In the genomic region with DNA sequence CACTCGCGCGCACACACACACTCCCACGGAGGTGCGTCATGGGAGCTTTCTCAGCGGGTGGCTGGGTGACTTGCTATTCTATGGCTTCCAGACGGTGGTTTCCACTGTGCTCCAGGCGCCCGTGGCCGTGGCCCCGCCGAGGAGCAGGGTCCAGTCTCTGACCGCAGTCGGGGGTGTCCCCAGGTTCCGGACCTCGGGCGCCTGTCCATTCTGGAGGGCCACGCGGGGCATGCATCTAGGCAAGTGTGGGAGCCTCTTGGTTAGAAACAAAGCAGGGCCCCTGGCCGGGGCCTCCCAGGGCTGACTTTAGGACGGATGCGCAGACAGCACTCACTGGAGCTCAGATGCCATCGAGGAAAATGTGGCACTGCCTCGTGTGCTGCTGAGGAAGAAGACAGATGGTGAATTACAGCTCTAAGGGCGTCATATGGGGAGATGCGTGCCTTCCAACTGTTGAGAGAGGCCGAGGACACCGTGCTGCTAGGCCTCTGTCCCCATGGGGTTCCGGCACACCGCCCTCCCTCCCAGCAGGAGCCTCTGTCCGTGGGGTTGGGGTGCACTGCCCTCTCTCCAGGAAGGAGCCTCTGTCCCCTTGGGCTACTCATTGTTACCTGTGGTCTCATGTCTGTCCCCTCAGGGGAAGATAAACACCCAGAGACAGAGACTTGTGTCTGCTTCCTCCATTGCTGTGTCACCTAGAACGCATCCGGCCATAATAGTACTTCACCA, we compare ENCODE assay signal across 22 cellular contexts. TPM values are rescaled to one million over a fixed set of nuclear protein-coding genes. Genes with fewer than 3 reads are reported as not detected.
DNase-seq lines count a peak whose midpoint lies in the region; ATAC-seq and TF ChIP-seq lines count a peak whose summit lies in the region.
"Had no signal": no experiment of that assay in that cellular context is flagged by ENCODE, and none has a peak within 500 bp of the region (broad histone marks: within the 10 kb centered on the region; RNA-seq: fewer than 3 reads in every experiment).

No MANE protein-coding gene starts in this region.

- no peaks in the 10 kb centered on the region for H3K9me3 ChIP-seq in Peyer's patch
- H3K9me3 ChIP-seq in lower lobe of right lung, result no peaks in the 10 kb centered on the region
- no peaks in the 10 kb centered on the region for H3K9me3 ChIP-seq in upper lobe of right lung
- H3K9me3 ChIP-seq in CD4-positive, alpha-beta T cell (ENCODE audit: control insufficient read depth, low read length), result no peaks in the 10 kb centered on the region
- H3K9me3 ChIP-seq: A549, SJSA1 had no signal

- no peak overlapping the region for H3K27ac Mint-ChIP-seq in activated naive CD4-positive, alpha-beta T cell treated with anti-CD3 and anti-CD28 coated beads for 36 hours
- no peak overlapping the region for H3K27ac Mint-ChIP-seq in CD4-positive, alpha-beta T cell
- H3K27ac Mint-ChIP-seq: B cell had no signal

- no peak overlapping the region for H3K27ac ChIP-seq in Peyer's patch
- H3K27ac ChIP-seq in lower lobe of right lung, result no peak overlapping the region
- H3K27ac ChIP-seq in upper lobe of right lung, result no peak overlapping the region
- H3K27ac ChIP-seq in CD4-positive, alpha-beta T cell (ENCODE audit: low read depth, low read length), result no peak overlapping the region
- H3K27ac ChIP-seq: A549, HL-60, SJSA1 had no signal

- H3K4me1 Mint-ChIP-seq in activated naive CD4-positive, alpha-beta T cell treated with anti-CD3 and anti-CD28 coated beads for 36 hours (ENCODE audit: low read depth), result no peaks in the 10 kb centered on the region
- no peaks in the 10 kb centered on the region for H3K4me1 Mint-ChIP-seq in CD4-positive, alpha-beta T cell (ENCODE audit: low read depth)
- H3K4me1 Mint-ChIP-seq: B cell had no signal

- H3K4me1 ChIP-seq in Peyer's patch, result peaks cover 0 to 5% (median 0%) of the 10 kb centered on the region in 4 donors
- peaks cover 7% of the 10 kb centered on the region for H3K4me1 ChIP-seq in lower lobe of right lung
- H3K4me1 ChIP-seq in upper lobe of right lung, result peaks cover 3% of the 10 kb centered on the region
- H3K4me1 ChIP-seq: A549 had no signal

- intact Hi-C loops in activated naive CD4-positive, alpha-beta T cell treated with anti-CD3 and anti-CD28 coated beads for 36 hours (cut with micrococcal nuclease), result no loop called here
- intact Hi-C loops in lower lobe of right lung (cut with DNase I), result no loop called here
- intact Hi-C loops in upper lobe of right lung (cut with DNase I), result no loop called here
- intact Hi-C loops in CD4-positive, alpha-beta T cell (cut with DNase I, micrococcal nuclease), result no loop called here

- no peak for TF ChIP-seq POLR2A in Peyer's patch (IDR thresholded peaks at IDR 0.05)

- CTCF ChIA-PET in activated naive CD4-positive, alpha-beta T cell treated with anti-CD3 and anti-CD28 coated beads for 36 hours (lab: Charles Lee), result no interaction called here
- CTCF ChIA-PET in CD4-positive, alpha-beta T cell (lab: Charles Lee), result no interaction called here

- no peak overlapping the region for H3K4me3 ChIP-seq in Peyer's patch
- H3K4me3 ChIP-seq in lower lobe of right lung, result no peak overlapping the region
- no peak overlapping the region for H3K4me3 ChIP-seq in upper lobe of right lung
- H3K4me3 ChIP-seq: A549, SJSA1 had no signal

- H3K36me3 Mint-ChIP-seq in activated naive CD4-positive, alpha-beta T cell treated with anti-CD3 and anti-CD28 coated beads for 36 hours (ENCODE audit: low read depth), result no peaks in the 10 kb centered on the region
- H3K36me3 Mint-ChIP-seq in CD4-positive, alpha-beta T cell (ENCODE audit: low read depth), result no peaks in the 10 kb centered on the region

- no peak overlapping the region for H3K4me3 Mint-ChIP-seq in activated naive CD4-positive, alpha-beta T cell treated with anti-CD3 and anti-CD28 coated beads for 36 hours
- no peak overlapping the region for H3K4me3 Mint-ChIP-seq in CD4-positive, alpha-beta T cell
- H3K4me3 Mint-ChIP-seq: B cell had no signal

- H3K9me3 Mint-ChIP-seq in activated naive CD4-positive, alpha-beta T cell treated with anti-CD3 and anti-CD28 coated beads for 36 hours, result no peaks in the 10 kb centered on the region
- H3K9me3 Mint-ChIP-seq in CD4-positive, alpha-beta T cell, result no peaks in the 10 kb centered on the region

- no peaks in the 10 kb centered on the region for H3K27me3 ChIP-seq in Peyer's patch
- H3K27me3 ChIP-seq in lower lobe of right lung (ENCODE audit: low read depth), result peaks cover 3% of the 10 kb centered on the region
- no peaks in the 10 kb centered on the region for H3K27me3 ChIP-seq in upper lobe of right lung
- no peaks in the 10 kb centered on the region for H3K27me3 ChIP-seq in CD4-positive, alpha-beta T cell (ENCODE audit: control insufficient read depth, insufficient read depth, low read length)

- ATAC-seq in lower lobe of right lung, result no peak
- ATAC-seq in upper lobe of right lung, result no peak
- no peak for ATAC-seq in CD4-positive, alpha-beta T cell (ENCODE audit: poor library complexity)
- ATAC-seq in GM21447 (IDR thresholded peaks at IDR 0.05; ENCODE audit: unreplicated experiment), result no peak
- ATAC-seq: A549, HepG2, Panc1 had no signal

- no peak for TF ChIP-seq CTCF in Peyer's patch (IDR thresholded peaks at IDR 0.05)
- no peak for TF ChIP-seq CTCF in lower lobe of right lung (IDR thresholded peaks at IDR 0.05)
- TF ChIP-seq CTCF in upper lobe of right lung (IDR thresholded peaks at IDR 0.05), result no peak
- no peak for TF ChIP-seq CTCF in CD4-positive, alpha-beta T cell (IDR thresholded peaks at IDR 0.05)

- DNase-seq in activated naive CD4-positive, alpha-beta T cell treated with anti-CD3 and anti-CD28 coated beads for 36 hours, result peak; percentile 3
- no peak for DNase-seq in activated naive CD4-positive, alpha-beta T cell treated with Interleukin-2 at 50 U/mL for 16 hours
- DNase-seq in Peyer's patch (peak in 2 of 3 donors; percentile 35 to 36), lower lobe of right lung (peak; percentile 46), upper lobe of right lung (peak; percentile 65)
- no peak for DNase-seq in CD4-positive, alpha-beta T cell
- DNase-seq: DMS79; KBM-7; NCI-H1092; NCI-H1436; NCI-H2029; NCI-H345; NCI-H524; NCI-H774; NK-92 treated with Interleukin-12 subunit alpha and Interleukin-12 subunit beta, amount 100 ng/mL, for 24 hours had no signal

- POLR2A ChIA-PET in CD4-positive, alpha-beta T cell (lab: Charles Lee), result no interaction called here

- H3K27me3 Mint-ChIP-seq in activated naive CD4-positive, alpha-beta T cell treated with anti-CD3 and anti-CD28 coated beads for 36 hours (ENCODE audit: low read depth), result no peaks in the 10 kb centered on the region
- no peaks in the 10 kb centered on the region for H3K27me3 Mint-ChIP-seq in CD4-positive, alpha-beta T cell
- H3K27me3 Mint-ChIP-seq: B cell had no signal

- H3K36me3 ChIP-seq in Peyer's patch, result no peaks in the 10 kb centered on the region
- H3K36me3 ChIP-seq in lower lobe of right lung, result peaks cover 5% of the 10 kb centered on the region
- H3K36me3 ChIP-seq in upper lobe of right lung, result no peaks in the 10 kb centered on the region
- H3K36me3 ChIP-seq: SJSA1 had no signal

RNA-seq across cellular contexts. Expression of a gene that starts 38.1 kb away (rescaled TPM):
- 1 to 10 TPM; 1.1 TPM for total RNA-seq in activated naive CD4-positive, alpha-beta T cell treated with anti-CD3 and anti-CD28 coated beads for 36 hours
- total RNA-seq in Peyer's patch (10 to 100 TPM in 1 of 4 donors, 1 to 10 TPM in 2, not detected in 1; 1.8 to 17.3 (median 3.5) TPM), lower lobe of right lung (21.5 TPM), upper lobe of right lung (43.6 TPM)
- total RNA-seq in CD4-positive, alpha-beta T cell, result 1 to 10 TPM; 1.0 to 1.2 TPM
- total RNA-seq: HepG2 had no signal

Comparison
In these comparisons a context has a peak if more than half of its experiments do, and no peak if none do; other contexts are left out.
1. DNase-seq: peak in activated naive CD4-positive, alpha-beta T cell treated with anti-CD3 and anti-CD28 coated beads for 36 hours (single experiment), Peyer's patch (2 of 3), lower lobe of right lung (single experiment) and upper lobe of right lung (single experiment); none in activated naive CD4-positive, alpha-beta T cell treated with Interleukin-2 at 50 U/mL for 16 hours (single experiment) and CD4-positive, alpha-beta T cell (0 of 10).